In genomic region chr17:18038861-18039534, GRCh38 we compare ENCODE assay signal across 8 cellular contexts. TPM values are rescaled to one million over a fixed set of nuclear protein-coding genes. Genes with fewer than 3 reads are reported as not detected.
A peak's percentile ranks its signal among the peaks of the same experiment; 100 is the strongest.
DNase-seq lines count a peak whose midpoint lies in the region; ATAC-seq, FAIRE-seq and TF ChIP-seq lines count a peak whose summit lies in the region.

Gene ATPAF2, minus strand, starts transcription at chr17:18039168. Its CDS starts 155 bp downstream, at chr17:18039013.
Gene GID4, plus strand, starts transcription at chr17:18039408. Its CDS starts 57 bp downstream, at chr17:18039465.

- H3K4me3 ChIP-seq in adrenal gland (peak within 1 kb of the TSS; percentile 43 to 98 (median 56)), heart left ventricle (peak within 1 kb of the TSS; percentile 72 to 95 (median 88)), transverse colon (peak within 1 kb of the TSS; percentile 68 to 94 (median 83))

- H3K9me3 ChIP-seq in adrenal gland (replicated peaks in 1 of 3) (no peaks in the 10 kb centered on the region), heart left ventricle (no peaks in the 10 kb centered on the region), transverse colon (no peaks in the 10 kb centered on the region)

- TF ChIP-seq CTCF in adrenal gland (IDR thresholded peaks at IDR 0.05) (no peak), heart left ventricle (IDR thresholded peaks at IDR 0.05) (no peak), transverse colon (IDR thresholded peaks at IDR 0.05) (peak in 1 of 5 experiments; percentile 27)

- H3K4me1 ChIP-seq in adrenal gland (replicated peaks in 1 of 2) (peaks cover 27 to 52% of the 10 kb centered on the region in 2 donors), heart left ventricle (peaks cover 0 to 57% (median 32%) of the 10 kb centered on the region in 12 donors), transverse colon (peaks cover 20 to 35% (median 28%) of the 10 kb centered on the region in 4 donors)

- peak; percentile 99 for FAIRE-seq in GM12892 (lab: Jason Lieb, UNC)

- WGBS in adrenal gland, 4 donors: 0 to 1% (median 0%) methylated on average over 12 to 67 of the region's 67 CpGs
- WGBS in heart left ventricle, 4 donors: 0% methylated on average over 40 to 67 of the region's 67 CpGs
- WGBS in transverse colon (ENCODE audit: low coverage in 1 of 2), 2 donors: 1% methylated on average over 27 of the region's 67 CpGs; no CpG with 5 or more reads in 1 of the 2 donors

- H3K27me3 ChIP-seq in adrenal gland (no peaks in the 10 kb centered on the region), heart left ventricle (no peaks in the 10 kb centered on the region), transverse colon (no peaks in the 10 kb centered on the region)

- TF ChIP-seq EP300 in transverse colon (IDR thresholded peaks at IDR 0.05; ENCODE audit: low read depth): no peak

- ATAC-seq in HG02840 (IDR thresholded peaks at IDR 0.05; ENCODE audit: low FRiP score, unreplicated experiment) (peak; percentile 90), heart left ventricle (peak; percentile 97 to 99 (median 97))

- H3K36me3 ChIP-seq in adrenal gland (replicated peaks in 1 of 2): no peaks in the 10 kb centered on the region
- no peaks in the 10 kb centered on the region for H3K36me3 ChIP-seq in heart left ventricle
- no peaks in the 10 kb centered on the region for H3K36me3 ChIP-seq in transverse colon

- intact Hi-C loops in adrenal gland (cut with DNase I): loop anchor here (5.0 to 10.0 kb wide), 5 partner anchors 54 to 357 kb away; partner anchors contain the start of gene RAI1 (in 2 of the 2)
- intact Hi-C loops in heart left ventricle (cut with DNase I): loop anchor here in 9 of 10 donors (2.0 to 10.0 kb wide), 11 partner anchors 47 to 684 kb away; partner anchors contain the start of genes DRC3 (in 3 of the 9), TOM1L2 (in 3 of the 9) and RAI1 (in 2 of the 9)
- intact Hi-C loops in transverse colon (cut with DNase I; ENCODE audit: low total_unique reads): loop anchor here (5.0 kb wide), 1 partner anchor 172 kb away; no protein-coding TSS in a partner anchor

- TF ChIP-seq POLR2A in GM12892 (IDR thresholded peaks at IDR 0.05; ENCODE audit: low read depth, low read length): peak; percentile 68; the same call in 1 of the 2 replicates
- TF ChIP-seq POLR2A in adrenal gland (IDR thresholded peaks at IDR 0.05): peak in 1 of 2 donors; percentile 61
- TF ChIP-seq POLR2A in heart left ventricle (IDR thresholded peaks at IDR 0.05): peak in 1 of 2 donors; percentile 47
- peak; percentile 54 for TF ChIP-seq POLR2A in transverse colon (IDR thresholded peaks at IDR 0.05)

- peak within 1 kb of the TSS in 3 of 5 donors; percentile 55 to 82 (median 72) for H3K27ac ChIP-seq in adrenal gland
- H3K27ac ChIP-seq in heart left ventricle: peak within 1 kb of the TSS; percentile 68 to 89 (median 75)
- H3K27ac ChIP-seq in transverse colon: peak within 1 kb of the TSS; percentile 83 to 92 (median 90)

- DNase-seq in GM12892 (ENCODE audit: insufficient read length): peak; percentile 95
- peak; percentile 97 for DNase-seq in NCI-H1436 treated with DMSO at 0.1 percent for 48 hours (lab: John Stamatoyannopoulos, UW)
- peak; percentile 99 for DNase-seq in T follicular helper cell (ENCODE audit: low read depth)
- DNase-seq in adrenal gland: peak; percentile 99 to 100 (median 100)
- peak; percentile 99 to 100 (median 100) for DNase-seq in heart left ventricle
- DNase-seq in pons (ENCODE audit: low spot score): peak; percentile 99
- peak; percentile 100 for DNase-seq in transverse colon

- in situ Hi-C loops in transverse colon (cut with MboI; ENCODE audit: low pct_ligation_motif_present in 1 of 4, low pct_unique_long_range_greater_than_20kb in 1 of 4, low sequenced_read_pairs in 3 of 4): loop anchor here (5.0 to 25.0 kb wide), 6 partner anchors 144 to 362 kb away; partner anchors contain the start of gene RAI1 (in 2 of the 4)

RNA-seq across cellular contexts. Expression of gene ATPAF2, which starts in this region (rescaled TPM):
- polyA plus RNA-seq in GM12892 (2012; ENCODE audit: missing spikeins): 16.3 TPM
- total RNA-seq in adrenal gland: 10 to 100 TPM; 32.5 to 68.6 (median 40.7) TPM
- 10 to 100 TPM; 48.9 to 57.8 (median 51.2) TPM for polyA plus RNA-seq in adrenal gland
- 10 to 100 TPM; 25.6 to 46.2 (median 37.6) TPM for total RNA-seq in heart left ventricle
- polyA plus RNA-seq in heart left ventricle: 10 to 100 TPM; 29.6 to 51.4 TPM
- 10 to 100 TPM; 17.3 to 65.1 (median 24.7) TPM for total RNA-seq in transverse colon

RNA-seq across cellular contexts. Expression of gene GID4, which starts in this region (rescaled TPM):
- polyA plus RNA-seq in GM12892 (2012; ENCODE audit: missing spikeins): 6.4 TPM
- total RNA-seq in adrenal gland (10 to 100 TPM in 5 of 8 donors, 1 to 10 TPM in 3; 6.3 to 16.7 (median 11.7) TPM), heart left ventricle (10 to 100 TPM; 15.3 to 27.7 (median 18.2) TPM), transverse colon (10 to 100 TPM in 2 of 4 donors, 1 to 10 TPM in 2; 7.0 to 39.6 (median 9.4) TPM)
- polyA plus RNA-seq in adrenal gland (10 to 100 TPM in 1 of 3 donors, 1 to 10 TPM in 2; 4.2 to 10.5 (median 4.3) TPM), heart left ventricle (10 to 100 TPM in 1 of 2 donors, 1 to 10 TPM in 1; 8.0 to 19.8 TPM)

Comparison
In these comparisons a context has a peak if more than half of its experiments do, and no peak if none do; other contexts are left out.
1. Peak in every context shown above with its lines: DNase-seq, ATAC-seq, H3K4me3 ChIP-seq and H3K27ac ChIP-seq.